Comparison of ENCODE assay signal across 12 cellular contexts in genomic region chr6:42226251-42227143, GRCh38. TPM values are rescaled to one million over a fixed set of nuclear protein-coding genes. Genes with fewer than 3 reads are reported as not detected.
A peak's percentile ranks its signal among the peaks of the same experiment; 100 is the strongest.
DNase-seq lines count a peak whose midpoint lies in the region; ATAC-seq and TF ChIP-seq lines count a peak whose summit lies in the region.
"Had no signal": no experiment of that assay in that cellular context is flagged by ENCODE, and none has a peak within 500 bp of the region (broad histone marks: within the 10 kb centered on the region; RNA-seq: fewer than 3 reads in every experiment).

No MANE protein-coding gene starts in this region.

- WGBS in prostate gland: 38% methylated on average over 11 of the region's 11 CpGs

- H2AFZ ChIP-seq in fibroblast of lung (ENCODE audit: low read length): no peak overlapping the region

- TF ChIP-seq POLR2A in prostate gland (IDR thresholded peaks at IDR 0.05): no peak

- H3K27ac ChIP-seq in fibroblast of lung (ENCODE audit: insufficient read depth, low read length) (peak overlapping the region; percentile 80), prostate gland (peak overlapping the region in 1 of 2 donors; percentile 46)

- DNase-seq in GM04504 (ENCODE audit: low read depth) (peak; percentile 53), RPMI7951 (ENCODE audit: low read depth) (peak; percentile 93), fibroblast of lung (ENCODE audit: low read depth in 2 of 2) (peak; percentile 76 to 83), prostate gland (ENCODE audit: low spot score) (peak; percentile 26), NCI-H446 treated with DMSO at 0.1 percent for 48 hours (lab: John Stamatoyannopoulos, UW) (no peak), T-helper 2 cell (no peak)
- no peak for DNase-seq in effector CD8-positive, alpha-beta T cell (lab: John Stamatoyannopoulos, UW)
- DNase-seq: activated T-cell treated with anti-CD3 and anti-CD28 coated beads, Interleukin-2, amount 50 U/mL, for 24 hours; head of caudate nucleus; NCI-H524 treated with DMSO at 0.1 percent for 48 hours had no signal

- no peaks in the 10 kb centered on the region for H3K79me2 ChIP-seq in fibroblast of lung (ENCODE audit: control insufficient read depth, insufficient read depth, low read length)

- no peaks in the 10 kb centered on the region for H3K9me3 ChIP-seq in fibroblast of lung (ENCODE audit: control insufficient read depth, insufficient read depth, low read depth, low read length)
- no peaks in the 10 kb centered on the region for H3K9me3 ChIP-seq in prostate gland

- no peak for ATAC-seq in GM21717 (IDR thresholded peaks at IDR 0.05; ENCODE audit: unreplicated experiment)
- ATAC-seq: GM12878 had no signal

- intact Hi-C loops in prostate gland (cut with DNase I): loop anchor here (10.0 kb wide), 1 partner anchor 302 kb away; the partner anchor contains the start of genes BYSL and MED20

- peaks cover 7% of the 10 kb centered on the region for H3K36me3 ChIP-seq in fibroblast of lung (ENCODE audit: control insufficient read depth, insufficient read depth, low read length)
- H3K36me3 ChIP-seq in prostate gland: no peaks in the 10 kb centered on the region

- peak overlapping the region; percentile 46 for H3K4me2 ChIP-seq in fibroblast of lung (ENCODE audit: extremely low read depth, insufficient read depth, low read length)

- H4K20me1 ChIP-seq in fibroblast of lung (ENCODE audit: control insufficient read depth, extremely low read depth, insufficient read depth, low read length): no peaks in the 10 kb centered on the region

- H3K4me3 ChIP-seq in fibroblast of lung (replicated peaks in 1 of 4; ENCODE audit: control extremely low read depth in 1 of 4, insufficient read depth in 1 of 4, low read depth in 3 of 4, low read length in 4 of 4) (no peak overlapping the region), prostate gland (no peak overlapping the region)
- H3K4me3 ChIP-seq: GM12878 had no signal

- H3K27me3 ChIP-seq in fibroblast of lung (ENCODE audit: control insufficient read depth, insufficient read depth, low read length) (no peaks in the 10 kb centered on the region), prostate gland (replicated peaks; ENCODE audit: insufficient read depth) (no peaks in the 10 kb centered on the region)

- H3K9ac ChIP-seq in fibroblast of lung (ENCODE audit: insufficient read depth, low read length): no peak overlapping the region

- TF ChIP-seq CTCF in fibroblast of lung (conservative IDR thresholded peaks at IDR 0.05 in 1 of 2, IDR thresholded peaks at IDR 0.05 in 1 of 2; ENCODE audit: low read depth in 1 of 2, low read length in 2 of 2): no peak
- TF ChIP-seq CTCF in prostate gland (IDR thresholded peaks at IDR 0.05): no peak

- H3K4me1 ChIP-seq in fibroblast of lung (ENCODE audit: control insufficient read depth, extremely low read depth, insufficient read depth, low read length): peaks cover 13% of the 10 kb centered on the region
- no peaks in the 10 kb centered on the region for H3K4me1 ChIP-seq in prostate gland (replicated peaks)

RNA-seq across cellular contexts. Expression of gene MRPS10, which starts 8.8 kb away (rescaled TPM):
- 65.0 and 72.9 TPM in 2 replicates for total RNA-seq in RPMI7951 (2014; rRNA removed; shearing (Covaris generic))
- total RNA-seq in fibroblast of lung (46.5 and 67.5 TPM in 2 replicates), prostate gland (10 to 100 TPM; 27.5 to 31.8 TPM)
- polyA plus RNA-seq in fibroblast of lung: 70.9 and 74.1 TPM in 2 replicates
- polyA plus RNA-seq in fibroblast of lung (2012): 42.4 and 44.4 TPM in 2 replicates
- 2.0 and 4.2 TPM in 2 replicates for polyA minus RNA-seq in fibroblast of lung (ENCODE audit: low replicate concordance)

RNA-seq across cellular contexts. Expression of gene GUCA1B, which starts 31.7 kb away (rescaled TPM):
- 0.39 TPM in 1 of 2 replicates, not detected in the other for total RNA-seq in RPMI7951 (2014; rRNA removed; shearing (Covaris generic))
- total RNA-seq in fibroblast of lung (under 0.01 and 0.83 TPM in 2 replicates), prostate gland (under 1 TPM in 1 of 2 donors, not detected in 1; 0.68 TPM)
- polyA plus RNA-seq in fibroblast of lung: 0.14 and 0.39 TPM in 2 replicates
- 0.12 and 0.14 TPM in 2 replicates for polyA plus RNA-seq in fibroblast of lung (2012)
- polyA minus RNA-seq in fibroblast of lung (ENCODE audit: low replicate concordance): 1.1 TPM in 1 of 2 replicates, not detected in the other

RNA-seq across cellular contexts. Expression of gene GUCA1A, which starts 53.3 kb away (rescaled TPM):
- not detected in 2 replicates for total RNA-seq in RPMI7951 (2014; rRNA removed; shearing (Covaris generic))
- under 0.01 and 0.33 TPM in 2 replicates for total RNA-seq in fibroblast of lung
- 0.11 and 0.16 TPM in 2 replicates for polyA plus RNA-seq in fibroblast of lung
- polyA plus RNA-seq in fibroblast of lung (2012): 0.10 and 0.12 TPM in 2 replicates
- not detected in 2 replicates for polyA minus RNA-seq in fibroblast of lung (ENCODE audit: low replicate concordance)
- 1 to 10 TPM in 1 of 2 donors, not detected in 1; 2.1 TPM for total RNA-seq in prostate gland
- total RNA-seq: GM12878 had no signal
- polyA plus RNA-seq: GM12878 had no signal

Comparison
In these comparisons a context has a peak if more than half of its experiments do, and no peak if none do; other contexts are left out.
1. DNase-seq: peak in GM04504 (single experiment), RPMI7951 (single experiment), fibroblast of lung (2 of 2) and prostate gland (single experiment); none in effector CD8-positive, alpha-beta T cell (single experiment), NCI-H446 treated with DMSO at 0.1 percent for 48 hours (single experiment) and T-helper 2 cell (0 of 5).